ENCODE assay signal across 1 cellular context in genomic region chr3:127787966-127788365, GRCh38.
TF ChIP-seq lines count a peak whose summit lies in the region.

No MANE protein-coding gene starts in this region.

TF ChIP-seq in IMR-90, 13 proteins besides CTCF, POLR2A, EP300 and RAD21 (continued from another document):
- TF ChIP-seq, protein P1, sequence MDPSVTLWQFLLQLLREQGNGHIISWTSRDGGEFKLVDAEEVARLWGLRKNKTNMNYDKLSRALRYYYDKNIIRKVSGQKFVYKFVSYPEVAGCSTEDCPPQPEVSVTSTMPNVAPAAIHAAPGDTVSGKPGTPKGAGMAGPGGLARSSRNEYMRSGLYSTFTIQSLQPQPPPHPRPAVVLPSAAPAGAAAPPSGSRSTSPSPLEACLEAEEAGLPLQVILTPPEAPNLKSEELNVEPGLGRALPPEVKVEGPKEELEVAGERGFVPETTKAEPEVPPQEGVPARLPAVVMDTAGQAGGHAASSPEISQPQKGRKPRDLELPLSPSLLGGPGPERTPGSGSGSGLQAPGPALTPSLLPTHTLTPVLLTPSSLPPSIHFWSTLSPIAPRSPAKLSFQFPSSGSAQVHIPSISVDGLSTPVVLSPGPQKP (IDR thresholded peaks at IDR 0.05; ENCODE audit: borderline replicate concordance, low read depth, low read length) = no peak
- no peak for TF ChIP-seq NFE2L2 (IDR thresholded peaks at IDR 0.05; ENCODE audit: low read depth, low read length)
- TF ChIP-seq SMC3 (IDR thresholded peaks at IDR 0.05; ENCODE audit: low read depth, low read length) = no peak
- no peak for TF ChIP-seq RCOR1 (IDR thresholded peaks at IDR 0.05; ENCODE audit: insufficient replicate concordance, low read length)
- TF ChIP-seq CEBPB (IDR thresholded peaks at IDR 0.05; ENCODE audit: low read depth, low read length) = no peak
- TF ChIP-seq BHLHE40 (IDR thresholded peaks at IDR 0.05; ENCODE audit: low read depth, low read length) = no peak
TF ChIP-seq in IMR-90: peak in this region for 0.
